Comparison of ENCODE assay signal across 2 cellular contexts in genomic region chr2:42721898-42722297, GRCh38.
TF ChIP-seq lines count a peak whose summit lies in the region.

No MANE protein-coding gene starts in this region.

TF ChIP-seq in K562, 482 proteins besides CTCF, POLR2A, EP300 and RAD21:
- TF ChIP-seq CBX2 (IDR thresholded peaks at IDR 0.05; ENCODE audit: insufficient read depth, low read length, poor library complexity, severe bottlenecking): no peak
- no peak for TF ChIP-seq EZH2 (IDR thresholded peaks at IDR 0.05; ENCODE audit: borderline replicate concordance, low read depth, low read length)
- TF ChIP-seq MXI1 (IDR thresholded peaks at IDR 0.05; ENCODE audit: low read depth, low read length): no peak
- TF ChIP-seq ELF1 (tag; IDR thresholded peaks at IDR 0.05): no peak

TF ChIP-seq in HepG2, 621 proteins besides CTCF, POLR2A, EP300 and RAD21:
- TF ChIP-seq THRA (CRISPR knock-in tag; IDR thresholded peaks at IDR 0.05; ENCODE audit: borderline replicate concordance): no peak
- no peak for TF ChIP-seq ZNF280B (CRISPR knock-in tag; IDR thresholded peaks at IDR 0.05; ENCODE audit: borderline replicate concordance)
- TF ChIP-seq ZMYM4 (CRISPR knock-in tag; IDR thresholded peaks at IDR 0.05): no peak
- no peak for TF ChIP-seq NCOR1 (IDR thresholded peaks at IDR 0.05; ENCODE audit: borderline replicate concordance, low read length)
- TF ChIP-seq PPARG (CRISPR knock-in tag; conservative IDR thresholded peaks at IDR 0.05): no peak
- TF ChIP-seq ZFYVE20 (CRISPR knock-in tag; IDR thresholded peaks at IDR 0.05; ENCODE audit: borderline replicate concordance, low read depth): no peak
- TF ChIP-seq ZNF256 (CRISPR knock-in tag; conservative IDR thresholded peaks at IDR 0.05): no peak
- no peak for TF ChIP-seq ZNF770 (CRISPR knock-in tag; IDR thresholded peaks at IDR 0.05)
- TF ChIP-seq ZNF331 (CRISPR knock-in tag; IDR thresholded peaks at IDR 0.05): no peak
- TF ChIP-seq FOXO1 (CRISPR knock-in tag; IDR thresholded peaks at IDR 0.05): no peak
- no peak for TF ChIP-seq RFXANK (CRISPR knock-in tag; IDR thresholded peaks at IDR 0.05)
- no peak for TF ChIP-seq DMAP1 (CRISPR knock-in tag; IDR thresholded peaks at IDR 0.05)
- TF ChIP-seq FOSL1 (CRISPR knock-in tag; IDR thresholded peaks at IDR 0.05; ENCODE audit: borderline replicate concordance): no peak
- TF ChIP-seq ZNF446 (CRISPR knock-in tag; IDR thresholded peaks at IDR 0.05): no peak
- TF ChIP-seq BORCS8-MEF2B (CRISPR knock-in tag; IDR thresholded peaks at IDR 0.05): no peak
- no peak for TF ChIP-seq ASH2L (IDR thresholded peaks at IDR 0.05; ENCODE audit: insufficient read length, low read depth, low read length)
- no peak for TF ChIP-seq SETDB1 (CRISPR knock-in tag; IDR thresholded peaks at IDR 0.05; ENCODE audit: borderline replicate concordance)
- no peak for TF ChIP-seq HMG20A (CRISPR knock-in tag; IDR thresholded peaks at IDR 0.05; ENCODE audit: borderline replicate concordance)
- TF ChIP-seq DMTF1 (CRISPR knock-in tag; IDR thresholded peaks at IDR 0.05): no peak
- no peak for TF ChIP-seq SMC3 (IDR thresholded peaks at IDR 0.05; ENCODE audit: low read length)
